9 cellular contexts compared by ENCODE assay signal in genomic region chr3:150184426-150185071, GRCh38.
DNase-seq lines count a peak whose midpoint lies in the region; ATAC-seq, FAIRE-seq and TF ChIP-seq lines count a peak whose summit lies in the region.
"Had no signal": no experiment of that assay in that cellular context is flagged by ENCODE, and none has a peak within 500 bp of the region (broad histone marks: within the 10 kb centered on the region; RNA-seq: fewer than 3 reads in every experiment).

No MANE protein-coding gene starts in this region.

- peaks cover 2% of the 10 kb centered on the region for H3K9me3 Mint-ChIP-seq in activated naive CD4-positive, alpha-beta T cell treated with anti-CD3 and anti-CD28 coated beads for 36 hours

- peak overlapping the region; percentile 82 for H2AFZ ChIP-seq in osteoblast (ENCODE audit: low read length)

- FAIRE-seq in GM12892 (lab: Jason Lieb, UNC) = peak; percentile 17

- H3K4me2 ChIP-seq in osteoblast (ENCODE audit: insufficient read depth, low read length) = peak overlapping the region; percentile 86

- peaks cover 11% of the 10 kb centered on the region for H3K27me3 Mint-ChIP-seq in activated naive CD4-positive, alpha-beta T cell treated with anti-CD3 and anti-CD28 coated beads for 36 hours (ENCODE audit: low read depth)

- H3K27me3 ChIP-seq in HUES6 (ENCODE audit: control insufficient read depth, insufficient read depth, low read length) (peaks cover 7% of the 10 kb centered on the region; the same call in 1 of the 2 replicates), osteoblast (ENCODE audit: insufficient read depth, low read length) (no peaks in the 10 kb centered on the region)

- intact Hi-C loops in activated naive CD4-positive, alpha-beta T cell treated with anti-CD3 and anti-CD28 coated beads for 36 hours (cut with micrococcal nuclease) = loop anchor here (1.0 to 10.0 kb wide), 6 partner anchors 217 to 670 kb away; partner anchors contain the start of gene RNF13

- no peaks in the 10 kb centered on the region for H3K36me3 Mint-ChIP-seq in activated naive CD4-positive, alpha-beta T cell treated with anti-CD3 and anti-CD28 coated beads for 36 hours (ENCODE audit: low read depth)

- H3K4me1 ChIP-seq in HUES6 (ENCODE audit: control insufficient read depth, insufficient read depth, low read length) (peaks cover 12% of the 10 kb centered on the region), osteoblast (ENCODE audit: insufficient read depth, low read length) (peaks cover 20% of the 10 kb centered on the region)

- H3K79me2 ChIP-seq in osteoblast (ENCODE audit: insufficient read depth, low read length) = no peaks in the 10 kb centered on the region

- no peaks in the 10 kb centered on the region for H3K4me1 Mint-ChIP-seq in activated naive CD4-positive, alpha-beta T cell treated with anti-CD3 and anti-CD28 coated beads for 36 hours (ENCODE audit: low read depth)

- no peak overlapping the region for H3K4me3 Mint-ChIP-seq in activated naive CD4-positive, alpha-beta T cell treated with anti-CD3 and anti-CD28 coated beads for 36 hours

- H3K27ac Mint-ChIP-seq in activated naive CD4-positive, alpha-beta T cell treated with anti-CD3 and anti-CD28 coated beads for 36 hours = no peak overlapping the region

- no peak for DNase-seq in GM12892 (ENCODE audit: insufficient read length)
- DNase-seq in dedifferentiated amniotic fluid mesenchymal stem cell (ENCODE audit: extremely low spot score) = peak; percentile 39
- no peak for DNase-seq in osteoblast (ENCODE audit: insufficient read length, low spot score, missing footprints)
- DNase-seq in activated naive CD4-positive, alpha-beta T cell treated with anti-CD3 and anti-CD28 coated beads for 36 hours = no peak
- DNase-seq in NOMO-1 (lab: John Stamatoyannopoulos, UW; ENCODE audit: unreplicated experiment in 2 of 2) = no peak
- DNase-seq in NCI-H1417 treated with DMSO at 0.1 percent for 48 hours (lab: John Stamatoyannopoulos, UW) = no peak
- DNase-seq: activated gamma-delta T cell had no signal

- H3K9me3 ChIP-seq in HUES6 (ENCODE audit: control insufficient read depth, insufficient read depth, low read depth, low read length) = peaks cover 12% of the 10 kb centered on the region
- no peaks in the 10 kb centered on the region for H3K9me3 ChIP-seq in osteoblast (ENCODE audit: low read depth, low read length)

- H3K4me3 ChIP-seq in HUES6 (ENCODE audit: low read depth, low read length) = peak overlapping the region; percentile 64
- peak overlapping the region; percentile 68 for H3K4me3 ChIP-seq in osteoblast (ENCODE audit: insufficient read depth, low read length)

- ATAC-seq in activated CD4-positive, CD25-positive, alpha-beta regulatory T cell treated with anti-CD3 and anti-CD28 coated beads, Interleukin-2, amount 50 U/mL, for 24 hours = no peak

- no peaks in the 10 kb centered on the region for H3K36me3 ChIP-seq in HUES6 (ENCODE audit: control insufficient read depth, insufficient read depth, low read length)
- no peaks in the 10 kb centered on the region for H3K36me3 ChIP-seq in osteoblast (ENCODE audit: insufficient read depth, low read length)

- no peaks in the 10 kb centered on the region for H4K20me1 ChIP-seq in osteoblast (ENCODE audit: insufficient read depth, low read length)

- TF ChIP-seq POLR2A in GM12892 (IDR thresholded peaks at IDR 0.05; ENCODE audit: low read depth, low read length) = no peak

- CTCF ChIA-PET in activated naive CD4-positive, alpha-beta T cell treated with anti-CD3 and anti-CD28 coated beads for 36 hours (lab: Charles Lee) = interaction anchor here (0.6 to 3.1 kb wide), 17 partner anchors 10 to 256 kb away, joined by 3 to 63 read pairs (median 4); partner anchors contain the start of gene PFN2

- no peak for TF ChIP-seq CTCF in osteoblast (IDR thresholded peaks at IDR 0.05; ENCODE audit: extremely low read depth, low read depth, low read length)

- no peak overlapping the region for H3K9ac ChIP-seq in HUES6 (ENCODE audit: low read length)

- no peak overlapping the region for H3K27ac ChIP-seq in HUES6 (ENCODE audit: low read depth, low read length)
- peak overlapping the region; percentile 58 for H3K27ac ChIP-seq in osteoblast (ENCODE audit: low read depth, low read length)
